Comparison of ENCODE assay signal across 1 cellular context in the genomic region with DNA sequence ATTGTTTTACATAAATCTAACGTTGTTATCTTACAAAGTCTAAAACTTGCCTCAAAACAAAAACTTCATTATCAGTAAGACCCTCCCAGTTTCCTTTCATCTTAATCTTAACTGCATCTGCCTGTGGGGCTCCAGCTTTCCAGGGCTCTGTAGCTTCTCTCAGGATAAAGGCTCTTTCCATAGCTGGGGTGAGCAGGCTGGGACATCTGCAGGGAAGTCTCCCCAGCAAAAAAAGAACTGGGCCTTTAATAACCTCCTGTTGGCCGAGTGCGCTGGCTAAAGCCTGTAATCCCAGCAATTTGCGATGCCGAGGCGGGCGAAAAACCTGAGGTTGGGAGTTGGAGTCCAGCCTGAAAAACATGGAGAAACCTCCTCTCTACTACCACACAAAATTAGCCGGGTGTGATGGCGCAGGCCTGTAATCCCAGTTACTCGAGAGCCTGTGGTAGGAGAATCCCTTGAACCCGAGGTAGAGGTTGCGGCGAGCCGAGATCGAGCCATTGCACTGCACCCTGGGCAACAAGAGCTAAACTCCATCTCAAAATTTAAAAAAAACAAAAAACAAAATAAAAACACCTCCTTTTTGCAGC.
TF ChIP-seq lines count a peak whose summit lies in the region.

No MANE protein-coding gene starts in this region.

TF ChIP-seq in H1, 55 proteins besides CTCF, POLR2A, EP300 and RAD21:
- TF ChIP-seq KDM4A (IDR thresholded peaks at IDR 0.05; ENCODE audit: low read depth, low read length, severe bottlenecking) (no peak), CREB1 (IDR thresholded peaks at IDR 0.05) (no peak), POU5F1 (IDR thresholded peaks at IDR 0.05; ENCODE audit: low read depth, low read length) (no peak), ASH2L (IDR thresholded peaks at IDR 0.05; ENCODE audit: low read length) (no peak), CTBP2 (IDR thresholded peaks at IDR 0.05; ENCODE audit: borderline replicate concordance, insufficient read depth, insufficient read length, low read length) (no peak), GTF2F1 (IDR thresholded peaks at IDR 0.05; ENCODE audit: borderline replicate concordance, low read depth, low read length) (no peak), BRCA1 (IDR thresholded peaks at IDR 0.05; ENCODE audit: low read depth, low read length) (no peak), MAFK (IDR thresholded peaks at IDR 0.05; ENCODE audit: low read depth, low read length) (no peak)
